Comparison of ENCODE assay signal across 15 cellular contexts in the genomic region with DNA sequence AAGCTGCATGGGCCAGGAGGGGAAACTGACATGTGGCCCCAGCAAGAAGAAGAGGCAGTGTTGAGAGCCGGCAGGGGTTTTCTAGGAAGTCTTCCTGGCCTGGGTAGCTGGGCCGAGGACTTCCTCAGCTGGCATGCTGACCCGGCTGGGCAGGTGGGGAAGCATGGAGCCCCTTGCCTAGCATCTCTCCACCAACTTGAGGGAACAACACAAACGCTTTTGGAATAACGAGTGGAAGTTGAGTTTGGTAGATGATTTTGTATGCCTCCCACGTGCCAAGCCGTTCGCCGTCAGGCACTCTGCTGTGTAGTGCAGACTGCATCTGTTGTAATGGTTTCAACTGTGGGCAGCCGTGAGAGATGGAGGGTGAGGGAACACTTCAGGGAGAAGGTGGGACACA. TPM values are rescaled to one million over a fixed set of nuclear protein-coding genes. Genes with fewer than 3 reads are reported as not detected.
DNase-seq lines count a peak whose midpoint lies in the region; ATAC-seq and TF ChIP-seq lines count a peak whose summit lies in the region.
"Had no signal": no experiment of that assay in that cellular context is flagged by ENCODE, and none has a peak within 500 bp of the region (broad histone marks: within the 10 kb centered on the region; RNA-seq: fewer than 3 reads in every experiment).

No MANE protein-coding gene starts in this region.

- no peak for DNase-seq in activated naive CD4-positive, alpha-beta T cell treated with Interleukin-2 at 50 U/mL for 16 hours
- no peak for DNase-seq in T-cell
- DNase-seq in osteoblast (ENCODE audit: insufficient read length, low spot score, missing footprints) = peak; percentile 51
- no peak for DNase-seq in iPS-NIHi7 (ENCODE audit: extremely low spot score)
- DNase-seq in foreskin melanocyte = no peak
- DNase-seq: amniotic stem cell, kidney glomerular epithelial cell, mucosa of descending colon, NCI-H146, NCI-H226 had no signal

- peaks cover 78% of the 10 kb centered on the region for H4K20me1 ChIP-seq in osteoblast (ENCODE audit: insufficient read depth, low read length)

- intact Hi-C loops in dendritic cell treated with granulocyte-macrophage colony-stimulating factor and Interleukin-4, amounts not matched to agents 40 ng/mL and 50 ng/mL, for 4 days (cut with micrococcal nuclease) = no loop called here

- CTCF ChIA-PET in T-cell (lab: Charles Lee) = interaction anchor here in 1 of 2 donors (0.6 kb wide), 1 partner anchor 315 kb away, joined by 5 read pairs; no protein-coding TSS in a partner anchor

- H3K4me2 ChIP-seq in osteoblast (ENCODE audit: insufficient read depth, low read length) = no peak overlapping the region
- H3K4me2 ChIP-seq: hepatocyte had no signal

- peak overlapping the region; percentile 91 for H3K27ac Mint-ChIP-seq in activated naive CD4-positive, alpha-beta T cell treated with anti-CD3 and anti-CD28 coated beads, Interleukin-2, amount 50 U/mL, for 24 hours
- H3K27ac Mint-ChIP-seq in T-cell = peak overlapping the region; percentile 97 to 98
- peak overlapping the region; percentile 8 for H3K27ac Mint-ChIP-seq in dendritic cell treated with granulocyte-macrophage colony-stimulating factor and Interleukin-4, amounts not matched to agents 40 ng/mL and 50 ng/mL, for 4 days

- peak overlapping the region; percentile 77 for H3K4me3 Mint-ChIP-seq in activated naive CD4-positive, alpha-beta T cell treated with anti-CD3 and anti-CD28 coated beads, Interleukin-2, amount 50 U/mL, for 24 hours
- peak overlapping the region in 2 of 3 donors; percentile 3 to 78 for H3K4me3 Mint-ChIP-seq in T-cell
- no peak overlapping the region for H3K4me3 Mint-ChIP-seq in dendritic cell treated with granulocyte-macrophage colony-stimulating factor and Interleukin-4, amounts not matched to agents 40 ng/mL and 50 ng/mL, for 4 days

- H3K9me3 ChIP-seq in osteoblast (ENCODE audit: low read depth, low read length) = no peaks in the 10 kb centered on the region
- H3K9me3 ChIP-seq: mucosa of descending colon, suprapubic skin had no signal

- H3K4me1 ChIP-seq in osteoblast (ENCODE audit: insufficient read depth, low read length) = peaks cover 10% of the 10 kb centered on the region

- no peak overlapping the region for H2AFZ ChIP-seq in osteoblast (ENCODE audit: low read length)
- H2AFZ ChIP-seq: hepatocyte had no signal

- no peak overlapping the region for H3K4me3 ChIP-seq in osteoblast (ENCODE audit: insufficient read depth, low read length)
- H3K4me3 ChIP-seq: hepatocyte, mucosa of descending colon, suprapubic skin had no signal

- H3K27me3 ChIP-seq in osteoblast (ENCODE audit: insufficient read depth, low read length) = no peaks in the 10 kb centered on the region
- H3K27me3 ChIP-seq: hepatocyte, suprapubic skin had no signal

- peaks cover 2% of the 10 kb centered on the region for H3K36me3 Mint-ChIP-seq in activated naive CD4-positive, alpha-beta T cell treated with anti-CD3 and anti-CD28 coated beads, Interleukin-2, amount 50 U/mL, for 24 hours
- peaks cover 14% of the 10 kb centered on the region for H3K36me3 Mint-ChIP-seq in T-cell
- peaks cover 36% of the 10 kb centered on the region for H3K36me3 Mint-ChIP-seq in dendritic cell treated with granulocyte-macrophage colony-stimulating factor and Interleukin-4, amounts not matched to agents 40 ng/mL and 50 ng/mL, for 4 days (ENCODE audit: low read depth)

- no peaks in the 10 kb centered on the region for H3K36me3 ChIP-seq in osteoblast (ENCODE audit: insufficient read depth, low read length)
- H3K36me3 ChIP-seq: suprapubic skin had no signal

- peaks cover 92% of the 10 kb centered on the region for H3K79me2 ChIP-seq in osteoblast (ENCODE audit: insufficient read depth, low read length)

- no peak for TF ChIP-seq CTCF in osteoblast (IDR thresholded peaks at IDR 0.05; ENCODE audit: extremely low read depth, low read depth, low read length)

- H3K27ac ChIP-seq in osteoblast (ENCODE audit: low read depth, low read length) = no peak overlapping the region
- H3K27ac ChIP-seq: hepatocyte, suprapubic skin had no signal

- no peak for ATAC-seq in T-cell (replicated peaks in 1 of 4)
- ATAC-seq in GM21528 (IDR thresholded peaks at IDR 0.05; ENCODE audit: low FRiP score, unreplicated experiment) = no peak
- ATAC-seq: mucosa of descending colon had no signal

- H3K9me3 Mint-ChIP-seq in activated naive CD4-positive, alpha-beta T cell treated with anti-CD3 and anti-CD28 coated beads, Interleukin-2, amount 50 U/mL, for 24 hours = no peaks in the 10 kb centered on the region
- H3K9me3 Mint-ChIP-seq in T-cell = no peaks in the 10 kb centered on the region
- no peaks in the 10 kb centered on the region for H3K9me3 Mint-ChIP-seq in dendritic cell treated with granulocyte-macrophage colony-stimulating factor and Interleukin-4, amounts not matched to agents 40 ng/mL and 50 ng/mL, for 4 days

- peaks cover 81% of the 10 kb centered on the region for H3K4me1 Mint-ChIP-seq in activated naive CD4-positive, alpha-beta T cell treated with anti-CD3 and anti-CD28 coated beads, Interleukin-2, amount 50 U/mL, for 24 hours
- H3K4me1 Mint-ChIP-seq in T-cell = peaks cover 72 to 88% (median 77%) of the 10 kb centered on the region in 3 donors
- H3K4me1 Mint-ChIP-seq in dendritic cell treated with granulocyte-macrophage colony-stimulating factor and Interleukin-4, amounts not matched to agents 40 ng/mL and 50 ng/mL, for 4 days (ENCODE audit: low read depth) = peaks cover 82% of the 10 kb centered on the region

- POLR2A ChIA-PET in T-cell (lab: Charles Lee) = interaction anchor here in 1 of 2 donors (0.5 kb wide), 1 partner anchor 15 kb away, joined by 3 read pairs; no protein-coding TSS in a partner anchor

- H3K27me3 Mint-ChIP-seq in activated naive CD4-positive, alpha-beta T cell treated with anti-CD3 and anti-CD28 coated beads, Interleukin-2, amount 50 U/mL, for 24 hours = no peaks in the 10 kb centered on the region
- H3K27me3 Mint-ChIP-seq in T-cell = no peaks in the 10 kb centered on the region
- H3K27me3 Mint-ChIP-seq in dendritic cell treated with granulocyte-macrophage colony-stimulating factor and Interleukin-4, amounts not matched to agents 40 ng/mL and 50 ng/mL, for 4 days = no peaks in the 10 kb centered on the region

RNA-seq across cellular contexts. Expression of a gene that starts 7.3 kb away (rescaled TPM):
- total RNA-seq in T-cell (10 to 100 TPM; 15.9 to 21.5 (median 19.9) TPM), osteoblast (43.3 and 43.8 TPM in 2 replicates)

Comparison
In these comparisons a context has a peak if more than half of its experiments do, and no peak if none do; other contexts are left out.
1. H3K27ac Mint-ChIP-seq: peak in every context shown above with its lines; median percentile 98 in T-cell; 91 in activated naive CD4-positive, alpha-beta T cell treated with anti-CD3 and anti-CD28 coated beads, Interleukin-2, amount 50 U/mL, for 24 hours; 8 in dendritic cell treated with granulocyte-macrophage colony-stimulating factor and Interleukin-4, amounts not matched to agents 40 ng/mL and 50 ng/mL, for 4 days.